ENCODE assay signal across 21 cellular contexts in genomic region chr3:40753956-40754355, GRCh38.
"Had no signal": no experiment of that assay in that cellular context is flagged by ENCODE, and none has a peak within 500 bp of the region (broad histone marks: within the 10 kb centered on the region; RNA-seq: fewer than 3 reads in every experiment).

No MANE protein-coding gene starts in this region.

- H3K9me3 Mint-ChIP-seq: activated CD4-positive, alpha-beta T cell treated with anti-CD3 and anti-CD28 coated beads, Interleukin-2, amount 10 ng/mL, durations not matched to agents 24 days and 14 days; activated naive CD4-positive, alpha-beta T cell treated with anti-CD3 and anti-CD28 coated beads, Interleukin-2, amount 10 ng/mL, durations not matched to agents 7 days and 5 days; activated naive CD8-positive, alpha-beta T cell treated with anti-CD3 and anti-CD28 coated beads, Interleukin-2, amount 50 U/mL, for 24 hours; memory B cell; stimulated activated naive CD8-positive, alpha-beta T cell treated with anti-CD3 and anti-CD28 coated beads, Interleukin-15, amount 100 ng/mL, for 72 hours had no signal

- DNase-seq: activated CD4-positive, alpha-beta T cell treated with anti-CD3 and anti-CD28 coated beads, Interleukin-2, amount 10 ng/mL, durations not matched to agents 24 days and 14 days; activated CD4-positive, CD25-positive, alpha-beta regulatory T cell; activated CD8-positive, alpha-beta memory T cell treated with anti-CD3 and anti-CD28 coated beads, Interleukin-2, amount 50 U/mL, for 4 hours; activated effector memory CD4-positive, alpha-beta T cell treated with Interleukin-2 at 50 U/mL for 16 hours; activated naive CD4-positive, alpha-beta T cell treated with anti-CD3 and anti-CD28 coated beads, Interleukin-2, amount 10 ng/mL, durations not matched to agents 7 days and 5 days; activated naive CD8-positive, alpha-beta T cell treated with anti-CD3 and anti-CD28 coated beads, Interleukin-2, amount 50 U/mL, for 24 hours; activated T-cell treated with anti-CD3 and anti-CD28 coated beads, Interleukin-2, amount 50 U/mL, for 48 hours; central memory CD4-positive, alpha-beta T cell; cortex of kidney; immature natural killer cell; naive thymus-derived CD4-positive, alpha-beta T cell; right cardiac atrium; stimulated activated naive CD8-positive, alpha-beta T cell treated with anti-CD3 and anti-CD28 coated beads, Interleukin-15, amount 100 ng/mL, for 72 hours; T-helper 1 cell; T1000; trophoblast cell had no signal

- H3K36me3 Mint-ChIP-seq: activated naive CD4-positive, alpha-beta T cell treated with anti-CD3 and anti-CD28 coated beads, Interleukin-2, amount 10 ng/mL, durations not matched to agents 7 days and 5 days; brain; immature natural killer cell had no signal

- H3K4me3 Mint-ChIP-seq: activated CD4-positive, alpha-beta T cell treated with anti-CD3 and anti-CD28 coated beads, Interleukin-2, amount 10 ng/mL, durations not matched to agents 24 days and 14 days; activated naive CD4-positive, alpha-beta T cell treated with anti-CD3 and anti-CD28 coated beads, Interleukin-2, amount 10 ng/mL, durations not matched to agents 7 days and 5 days; activated naive CD8-positive, alpha-beta T cell treated with anti-CD3 and anti-CD28 coated beads, Interleukin-2, amount 50 U/mL, for 24 hours; brain; immature natural killer cell; memory B cell; naive thymus-derived CD4-positive, alpha-beta T cell; stimulated activated naive CD8-positive, alpha-beta T cell treated with anti-CD3 and anti-CD28 coated beads, Interleukin-15, amount 100 ng/mL, for 72 hours had no signal

- FAIRE-seq: endometrium had no signal

- ATAC-seq: activated naive CD8-positive, alpha-beta T cell treated with anti-CD3 and anti-CD28 coated beads, Interleukin-2, amount 50 U/mL, for 24 hours; esophagus mucosa; naive thymus-derived CD4-positive, alpha-beta T cell; right cardiac atrium; stimulated activated naive CD8-positive, alpha-beta T cell treated with anti-CD3 and anti-CD28 coated beads, Interleukin-15, amount 100 ng/mL, for 72 hours had no signal

- H3K4me1 Mint-ChIP-seq: activated CD4-positive, alpha-beta T cell treated with anti-CD3 and anti-CD28 coated beads, Interleukin-2, amount 10 ng/mL, durations not matched to agents 24 days and 14 days; activated naive CD4-positive, alpha-beta T cell treated with anti-CD3 and anti-CD28 coated beads, Interleukin-2, amount 10 ng/mL, durations not matched to agents 7 days and 5 days; activated naive CD8-positive, alpha-beta T cell treated with anti-CD3 and anti-CD28 coated beads, Interleukin-2, amount 50 U/mL, for 24 hours; immature natural killer cell; stimulated activated naive CD8-positive, alpha-beta T cell treated with anti-CD3 and anti-CD28 coated beads, Interleukin-15, amount 100 ng/mL, for 72 hours had no signal

- H3K27me3 Mint-ChIP-seq: activated CD4-positive, alpha-beta T cell treated with anti-CD3 and anti-CD28 coated beads, Interleukin-2, amount 10 ng/mL, durations not matched to agents 24 days and 14 days; brain had no signal

- H3K27ac Mint-ChIP-seq: activated CD4-positive, alpha-beta T cell treated with anti-CD3 and anti-CD28 coated beads, Interleukin-2, amount 10 ng/mL, durations not matched to agents 24 days and 14 days; activated naive CD4-positive, alpha-beta T cell treated with anti-CD3 and anti-CD28 coated beads, Interleukin-2, amount 10 ng/mL, durations not matched to agents 7 days and 5 days; activated naive CD8-positive, alpha-beta T cell treated with anti-CD3 and anti-CD28 coated beads, Interleukin-2, amount 50 U/mL, for 24 hours; immature natural killer cell; memory B cell; naive thymus-derived CD4-positive, alpha-beta T cell; progenitor cell of endocrine pancreas; stimulated activated naive CD8-positive, alpha-beta T cell treated with anti-CD3 and anti-CD28 coated beads, Interleukin-15, amount 100 ng/mL, for 72 hours had no signal
